In the genomic region with DNA sequence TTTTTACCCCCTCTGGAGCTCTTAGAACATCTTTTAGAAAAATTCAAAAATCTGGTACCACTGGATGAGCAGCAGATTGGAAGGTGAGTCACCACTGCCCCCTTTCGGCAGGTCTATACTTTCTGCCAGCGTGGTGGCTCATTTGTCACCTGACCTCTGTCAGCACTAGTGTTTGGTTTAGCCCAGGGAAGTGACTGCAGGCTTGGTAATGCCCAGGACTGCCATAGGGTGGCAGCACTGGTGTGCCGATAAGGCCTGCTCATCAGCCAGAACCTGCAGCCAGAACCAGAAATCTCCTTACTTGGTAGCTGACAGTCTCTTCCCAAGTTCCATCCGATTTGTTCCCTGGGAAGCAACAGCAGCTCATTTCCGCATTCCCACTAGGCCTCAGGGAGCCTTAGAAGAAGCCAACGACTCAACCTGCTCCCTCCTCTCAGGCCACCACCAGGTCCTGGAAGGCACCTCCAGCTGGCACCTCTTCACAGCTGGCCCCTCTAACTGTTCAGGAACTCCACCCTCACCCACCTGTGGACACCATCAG, we compare ENCODE assay signal across 8 cellular contexts. TPM values are rescaled to one million over a fixed set of nuclear protein-coding genes. Genes with fewer than 3 reads are reported as not detected.
DNase-seq lines count a peak whose midpoint lies in the region; ATAC-seq and TF ChIP-seq lines count a peak whose summit lies in the region.

No MANE protein-coding gene starts in this region.

- H3K4me3 ChIP-seq in choroid plexus epithelial cell (ENCODE audit: low read depth, low read length) = no peak overlapping the region

- TF ChIP-seq CTCF in choroid plexus epithelial cell (conservative IDR thresholded peaks at IDR 0.05; ENCODE audit: low read depth, low read length) = peak; percentile 95

- ATAC-seq in GM19351 (IDR thresholded peaks at IDR 0.05; ENCODE audit: unreplicated experiment) = peak; percentile 96
- peak; percentile 94 for ATAC-seq in HG03457 (IDR thresholded peaks at IDR 0.05; ENCODE audit: unreplicated experiment)
- ATAC-seq in left lobe of liver = peak; percentile 99

- DNase-seq in C1 segment of cervical spinal cord (lab: John Stamatoyannopoulos, UW) = peak in 13 of 14 donors; percentile 10 to 89 (median 75)
- peak; percentile 98 for DNase-seq in NCI-H510A (lab: John Stamatoyannopoulos, UW)
- peak; percentile 80 for DNase-seq in activated CD4-positive, alpha-beta T cell treated with anti-CD3 and anti-CD28 coated beads for 1 hour
- peak; percentile 98 for DNase-seq in choroid plexus epithelial cell (ENCODE audit: low read depth)
- DNase-seq in left lobe of liver (ENCODE audit: low spot score) = peak; percentile 92
- peak; percentile 84 for DNase-seq in stimulated activated CD4-positive, alpha-beta T cell treated with anti-CD3 and anti-CD28 coated beads, Interleukin-2, amount 100 ng/mL, for 4 hours (ENCODE audit: low read depth)

RNA-seq across cellular contexts. Expression of gene SMIM12, which starts 6.8 kb away (rescaled TPM):
- 32.0 TPM for total RNA-seq in left lobe of liver

RNA-seq across cellular contexts. Expression of gene GJA4, which starts 59.9 kb away (rescaled TPM):
- total RNA-seq in left lobe of liver = 12.5 TPM
